9 cellular contexts compared by ENCODE assay signal in genomic region chr21:29938968-29939858, GRCh38. TPM values are rescaled to one million over a fixed set of nuclear protein-coding genes. Genes with fewer than 3 reads are reported as not detected.
DNase-seq lines count a peak whose midpoint lies in the region; ATAC-seq, FAIRE-seq and TF ChIP-seq lines count a peak whose summit lies in the region.
"Had no signal": no experiment of that assay in that cellular context is flagged by ENCODE, and none has a peak within 500 bp of the region (broad histone marks: within the 10 kb centered on the region; RNA-seq: fewer than 3 reads in every experiment).

No MANE protein-coding gene starts in this region.

- H3K27me3 ChIP-seq in HL-60 (ENCODE audit: insufficient read depth, poor library complexity, severe bottlenecking) (peaks cover 42% of the 10 kb centered on the region), astrocyte (ENCODE audit: insufficient read depth, low read length) (peaks cover 37% of the 10 kb centered on the region), iPS DF 6.9 (ENCODE audit: control insufficient read depth, insufficient read depth, low read length) (peaks cover 25% of the 10 kb centered on the region), sigmoid colon (peaks cover 0 to 38% (median 16%) of the 10 kb centered on the region in 3 donors), psoas muscle (ENCODE audit: insufficient read depth in 3 of 3, low read length in 2 of 3) (peaks cover 4 to 45% (median 19%) of the 10 kb centered on the region in 3 donors)

- no peak for TF ChIP-seq EP300 in sigmoid colon (IDR thresholded peaks at IDR 0.05)

- no peak for ATAC-seq in psoas muscle
- ATAC-seq: esophagus mucosa had no signal

- H4K20me1 ChIP-seq in astrocyte (ENCODE audit: insufficient read depth, low read length) = no peaks in the 10 kb centered on the region

- H3K9me3 ChIP-seq in astrocyte (ENCODE audit: insufficient read depth, low read depth, low read length) (no peaks in the 10 kb centered on the region), iPS DF 6.9 (ENCODE audit: control insufficient read depth, insufficient read depth, low read length) (no peaks in the 10 kb centered on the region), sigmoid colon (no peaks in the 10 kb centered on the region), psoas muscle (no peaks in the 10 kb centered on the region)

- H3K4me3 ChIP-seq in HL-60 (replicated peaks; ENCODE audit: insufficient read depth, low read length) (peak overlapping the region; percentile 2; the same call in 1 of the 2 replicates), astrocyte (ENCODE audit: insufficient read depth, low read depth, low read length) (peak overlapping the region; percentile 56), iPS DF 6.9 (ENCODE audit: low read length) (peak overlapping the region; percentile 29; the same call in 1 of the 2 replicates), sigmoid colon (peak overlapping the region in 2 of 4 donors; percentile 10 to 14), psoas muscle (no peak overlapping the region)

- H3K9me3 Mint-ChIP-seq in astrocyte (ENCODE audit: unreplicated experiment) = no peaks in the 10 kb centered on the region

- no peak overlapping the region for H3K9ac ChIP-seq in astrocyte (ENCODE audit: low read length)

- H3K27me3 Mint-ChIP-seq in astrocyte (ENCODE audit: low read depth, unreplicated experiment) = peaks cover 56% of the 10 kb centered on the region

- H3K4me1 ChIP-seq in astrocyte (ENCODE audit: insufficient read depth, low read length) (peaks cover 9% of the 10 kb centered on the region), iPS DF 6.9 (ENCODE audit: control insufficient read depth, insufficient read depth, low read length) (no peaks in the 10 kb centered on the region; the same call in 1 of the 2 replicates), sigmoid colon (peaks cover 0 to 9% (median 4%) of the 10 kb centered on the region in 4 donors), psoas muscle (no peaks in the 10 kb centered on the region)

- TF ChIP-seq POLR2A in sigmoid colon (IDR thresholded peaks at IDR 0.05) = no peak

- H3K36me3 Mint-ChIP-seq in astrocyte (ENCODE audit: low read depth, unreplicated experiment) = no peaks in the 10 kb centered on the region

- peak overlapping the region; percentile 81 for H2AFZ ChIP-seq in astrocyte (ENCODE audit: low read depth, low read length)

- no peak overlapping the region for H3K27ac Mint-ChIP-seq in astrocyte (ENCODE audit: unreplicated experiment)

- peak overlapping the region; percentile 95 for H3K4me2 ChIP-seq in astrocyte (ENCODE audit: low read length)

- WGBS in iPS DF 6.9 (ENCODE audit: insufficient coverage, insufficient read length) = no CpG with 5 or more reads among the region's 68 CpGs
- WGBS in sigmoid colon, 2 donors = 5 to 19% methylated on average over 68 of the region's 68 CpGs
- 0 to 2% (median 2%) methylated on average over 66 to 68 of the region's 68 CpGs for WGBS in psoas muscle, 3 donors

- peaks cover 3% of the 10 kb centered on the region for H3K4me1 Mint-ChIP-seq in astrocyte (ENCODE audit: low read depth, unreplicated experiment)

- TF ChIP-seq CTCF in HL-60 (IDR thresholded peaks at IDR 0.05; ENCODE audit: insufficient read depth, low read length) (no peak), astrocyte (IDR thresholded peaks at IDR 0.05; ENCODE audit: insufficient read depth, low read depth, low read length) (no peak), sigmoid colon (IDR thresholded peaks at IDR 0.05) (no peak), psoas muscle (IDR thresholded peaks at IDR 0.05) (no peak)

- no peaks in the 10 kb centered on the region for H3K36me3 ChIP-seq in astrocyte (ENCODE audit: insufficient read depth, low read length)
- no peaks in the 10 kb centered on the region for H3K36me3 ChIP-seq in iPS DF 6.9 (ENCODE audit: control insufficient read depth, insufficient read depth, low read length)
- no peaks in the 10 kb centered on the region for H3K36me3 ChIP-seq in sigmoid colon
- no peaks in the 10 kb centered on the region for H3K36me3 ChIP-seq in psoas muscle (ENCODE audit: insufficient read depth in 1 of 2, low read depth in 1 of 2)

- FAIRE-seq in astrocyte (lab: Jason Lieb, UNC) = no peak

- H3K27ac ChIP-seq in HL-60 (replicated peaks) (no peak overlapping the region), astrocyte (ENCODE audit: low read depth, low read length) (no peak overlapping the region), iPS DF 6.9 (ENCODE audit: low read length) (no peak overlapping the region), sigmoid colon (no peak overlapping the region), psoas muscle (no peak overlapping the region)

- intact Hi-C loops in sigmoid colon (cut with DNase I) = no loop called here
- intact Hi-C loops in psoas muscle (cut with DNase I) = no loop called here

- H3K79me2 ChIP-seq in astrocyte (ENCODE audit: insufficient read depth, low read length) = no peaks in the 10 kb centered on the region

- peak overlapping the region; percentile 82 for H3K4me3 Mint-ChIP-seq in astrocyte (ENCODE audit: unreplicated experiment)

- DNase-seq in HL-60 (ENCODE audit: low read depth in 1 of 2, low spot score in 1 of 2) (no peak), astrocyte (ENCODE audit: low read depth) (peak; percentile 0), iPS DF 6.9 (ENCODE audit: low read depth, low spot score) (no peak), sigmoid colon (peak; percentile 59), activated gamma-delta T cell (lab: John Stamatoyannopoulos, UW) (no peak), psoas muscle (no peak)
- DNase-seq in effector CD4-positive, alpha-beta T cell = no peak
- DNase-seq: activated CD4-positive, alpha-beta T cell treated with anti-CD3 and anti-CD28 coated beads, Interleukin-2, amount 50 U/mL, for 4 hours had no signal

RNA-seq across cellular contexts. Expression of gene GRIK1, which starts 0.6 kb away (rescaled TPM):
- total RNA-seq in astrocyte (not detected in 2 replicates), sigmoid colon (under 1 TPM in 2 of 4 donors, not detected in 2; under 0.01 to 0.49 TPM), psoas muscle (not detected)
- polyA plus RNA-seq in sigmoid colon (under 1 TPM in 1 of 3 donors, not detected in 2; 0.13 TPM), psoas muscle (under 1 TPM in 2 of 3 donors, not detected in 1; 0.01 to 0.04 TPM)
- total RNA-seq: esophagus mucosa had no signal

Comparison
In these comparisons a context has a peak if more than half of its experiments do, and no peak if none do; other contexts are left out.
1. DNase-seq: peak in astrocyte (single experiment) and sigmoid colon (single experiment); none in HL-60 (0 of 2), iPS DF 6.9 (single experiment), effector CD4-positive, alpha-beta T cell (single experiment), activated gamma-delta T cell (single experiment) and psoas muscle (0 of 2).